9 cellular contexts compared by ENCODE assay signal in genomic region chr9:25678147-25678666, GRCh38. TPM values are rescaled to one million over a fixed set of nuclear protein-coding genes. Genes with fewer than 3 reads are reported as not detected.
DNase-seq lines count a peak whose midpoint lies in the region; FAIRE-seq and TF ChIP-seq lines count a peak whose summit lies in the region.
"Had no signal": no experiment of that assay in that cellular context is flagged by ENCODE, and none has a peak within 500 bp of the region (broad histone marks: within the 10 kb centered on the region; RNA-seq: fewer than 3 reads in every experiment).

TSS of gene TUSC1 (minus strand) at chr9:25678444. CDS start at chr9:25678312, 132 bp downstream.

- no peak for FAIRE-seq in keratinocyte (lab: Jason Lieb, UNC)
- FAIRE-seq: endometrium had no signal

- no peak within 1 kb of the TSS for H3K27ac Mint-ChIP-seq in activated CD4-positive, alpha-beta T cell treated with anti-CD3 and anti-CD28 coated beads, Interleukin-2, amount 10 ng/mL, durations not matched to agents 24 days and 14 days

- H3K4me1 ChIP-seq in keratinocyte (ENCODE audit: control insufficient read depth, extremely low read depth, insufficient read depth, low read length) (peaks cover 9% of the 10 kb centered on the region), smooth muscle cell (ENCODE audit: low read depth) (no peaks in the 10 kb centered on the region)

- CTCF ChIA-PET in RWPE1 (lab: Yijun Ruan, JAX), result interaction anchor here (0.6 kb wide), 1 partner anchor 649 kb away, joined by 3 read pairs; no protein-coding TSS in a partner anchor

- peak within 1 kb of the TSS; percentile 95 for H2AFZ ChIP-seq in keratinocyte (ENCODE audit: control insufficient read depth, low read length)
- H2AFZ ChIP-seq in smooth muscle cell (ENCODE audit: low read depth), result peak within 1 kb of the TSS; percentile 65

- no peaks in the 10 kb centered on the region for H3K4me1 Mint-ChIP-seq in activated CD4-positive, alpha-beta T cell treated with anti-CD3 and anti-CD28 coated beads, Interleukin-2, amount 10 ng/mL, durations not matched to agents 24 days and 14 days

- intact Hi-C loops in activated CD4-positive, alpha-beta T cell treated with anti-CD3 and anti-CD28 coated beads, Interleukin-2, amount 10 ng/mL, durations not matched to agents 24 days and 14 days (cut with micrococcal nuclease), result no loop called here

- no peaks in the 10 kb centered on the region for H3K79me2 ChIP-seq in keratinocyte (ENCODE audit: control insufficient read depth, insufficient read depth, low read length)
- H3K79me2 ChIP-seq in smooth muscle cell (ENCODE audit: low read depth), result no peaks in the 10 kb centered on the region

- POLR2A ChIA-PET in RWPE1 (lab: Yijun Ruan, JAX; ENCODE audit: low non-redundant PET), result interaction anchor here (0.5 kb wide), 1 partner anchor 117 kb away, joined by 3 read pairs; no protein-coding TSS in a partner anchor

- H3K27ac ChIP-seq in RWPE1, result peak within 1 kb of the TSS; percentile 100
- peak within 1 kb of the TSS; percentile 80 for H3K27ac ChIP-seq in keratinocyte (ENCODE audit: control insufficient read depth, insufficient read depth, low read length)
- H3K27ac ChIP-seq in smooth muscle cell (ENCODE audit: low read depth), result peak within 1 kb of the TSS; percentile 86

- H3K9me3 Mint-ChIP-seq in activated CD4-positive, alpha-beta T cell treated with anti-CD3 and anti-CD28 coated beads, Interleukin-2, amount 10 ng/mL, durations not matched to agents 24 days and 14 days, result peaks cover 4% of the 10 kb centered on the region

- H3K27me3 ChIP-seq in keratinocyte (ENCODE audit: control insufficient read depth, extremely low read depth, insufficient read depth, low read length) (no peaks in the 10 kb centered on the region), smooth muscle cell (ENCODE audit: low read depth) (no peaks in the 10 kb centered on the region)

- H3K36me3 ChIP-seq in keratinocyte (ENCODE audit: control insufficient read depth in 2 of 2, extremely low read depth in 1 of 2, insufficient read depth in 2 of 2, low read length in 2 of 2), result no peaks in the 10 kb centered on the region
- H3K36me3 ChIP-seq in smooth muscle cell (ENCODE audit: low read depth), result no peaks in the 10 kb centered on the region

- peak within 1 kb of the TSS; percentile 52 for H3K4me3 Mint-ChIP-seq in activated CD4-positive, alpha-beta T cell treated with anti-CD3 and anti-CD28 coated beads, Interleukin-2, amount 10 ng/mL, durations not matched to agents 24 days and 14 days

- DNase-seq in activated CD4-positive, alpha-beta T cell treated with anti-CD3 and anti-CD28 coated beads, Interleukin-2, amount 10 ng/mL, durations not matched to agents 24 days and 14 days, result peak; percentile 61
- DNase-seq in activated CD4-positive, alpha-beta T cell treated with anti-CD3 and anti-CD28 coated beads, Interleukin-2, amount 50 U/mL, for 4 hours, result no peak
- DNase-seq in HPDE6-E6E7 (ENCODE audit: extremely low spot score) (peak; percentile 72), RWPE1 (ENCODE audit: low spot score) (peak; percentile 76), cortex of kidney (lab: John Stamatoyannopoulos, UW) (peak; percentile 35), keratinocyte (ENCODE audit: low read depth, low spot score) (no peak), smooth muscle cell (lab: John Stamatoyannopoulos, UW; ENCODE audit: unreplicated experiment) (peak; percentile 41), NCI-H2029 treated with DMSO at 0.1 percent for 48 hours (lab: John Stamatoyannopoulos, UW) (no peak)

- H3K9me3 ChIP-seq in keratinocyte (ENCODE audit: control insufficient read depth, low read depth, low read length), result no peaks in the 10 kb centered on the region
- H3K9me3 ChIP-seq in smooth muscle cell (replicated peaks; ENCODE audit: low read depth), result no peaks in the 10 kb centered on the region

- 28% methylated on average over 33 of the region's 57 CpGs for WGBS in smooth muscle cell (ENCODE audit: low lambda C conversion rate)

- peak within 1 kb of the TSS; percentile 67 to 84 (median 81) for H3K4me3 ChIP-seq in keratinocyte (ENCODE audit: control insufficient read depth in 2 of 3, extremely low read depth in 1 of 3, insufficient read depth in 2 of 3, low read depth in 1 of 3, low read length in 3 of 3)
- peak within 1 kb of the TSS; percentile 59 for H3K4me3 ChIP-seq in smooth muscle cell

- peaks cover 7% of the 10 kb centered on the region for H3F3A ChIP-seq in smooth muscle cell (ENCODE audit: low read depth)

- TF ChIP-seq CTCF in RWPE1 (conservative IDR thresholded peaks at IDR 0.05; ENCODE audit: low read depth), result no peak
- TF ChIP-seq CTCF in keratinocyte (optimal IDR thresholded peaks at IDR 0.05 in 1 of 3, IDR thresholded peaks at IDR 0.05 in 1 of 3, conservative IDR thresholded peaks at IDR 0.05 in 1 of 3; ENCODE audit: extremely low read depth in 1 of 3, insufficient read depth in 2 of 3, low read length in 3 of 3), result no peak
- TF ChIP-seq CTCF in smooth muscle cell (IDR thresholded peaks at IDR 0.05; ENCODE audit: borderline replicate concordance, insufficient read depth, poor library complexity, severe bottlenecking), result no peak

- H3K4me2 ChIP-seq in keratinocyte (ENCODE audit: control insufficient read depth, extremely low read depth, insufficient read depth, low read depth, low read length) (peak within 1 kb of the TSS; percentile 91), smooth muscle cell (peak within 1 kb of the TSS; percentile 80)

- dilution Hi-C loops in keratinocyte (cut with MboI; ENCODE audit: extremely low pct_ligation_motif_present, low sequenced_read_pairs), result no loop called here

- no peaks in the 10 kb centered on the region for H4K20me1 ChIP-seq in keratinocyte (ENCODE audit: control insufficient read depth, extremely low read depth, insufficient read depth, low read length)
- H4K20me1 ChIP-seq in smooth muscle cell (ENCODE audit: low read depth), result no peaks in the 10 kb centered on the region

- H3K9ac ChIP-seq in keratinocyte (ENCODE audit: control insufficient read depth, extremely low read depth, insufficient read depth, low read length) (peak within 1 kb of the TSS; percentile 90), smooth muscle cell (ENCODE audit: low read depth) (peak within 1 kb of the TSS; percentile 73)

- H3K9me1 ChIP-seq in keratinocyte (ENCODE audit: control insufficient read depth, extremely low read depth, insufficient read depth, low read length), result no peaks in the 10 kb centered on the region

- peaks cover 9% of the 10 kb centered on the region for H3K27me3 Mint-ChIP-seq in activated CD4-positive, alpha-beta T cell treated with anti-CD3 and anti-CD28 coated beads, Interleukin-2, amount 10 ng/mL, durations not matched to agents 24 days and 14 days

- H3K36me3 Mint-ChIP-seq in activated CD4-positive, alpha-beta T cell treated with anti-CD3 and anti-CD28 coated beads, Interleukin-2, amount 10 ng/mL, durations not matched to agents 24 days and 14 days (ENCODE audit: low read depth), result no peaks in the 10 kb centered on the region

RNA-seq across cellular contexts. Expression of gene TUSC1, which starts in this region (rescaled TPM):
- total RNA-seq in activated CD4-positive, alpha-beta T cell treated with anti-CD3 and anti-CD28 coated beads, Interleukin-2, amount 10 ng/mL, durations not matched to agents 24 days and 14 days, result 0.42 and 0.50 TPM in 2 replicates
- polyA plus RNA-seq in keratinocyte, result 5.4 to 6.6 TPM (median 5.6 TPM) in 3 replicates
- polyA plus RNA-seq in keratinocyte (2011; ENCODE audit: low read depth), result 0.25 TPM
- 6.5 and 7.4 TPM in 2 replicates for polyA plus RNA-seq in keratinocyte (2011; cell fraction: cytosol; rRNA removed)
- 5.6 and 5.9 TPM in 2 replicates for polyA plus RNA-seq in keratinocyte (2011; cell fraction: nucleus; rRNA removed)
- 3.5 and 5.8 TPM in 2 replicates for polyA plus RNA-seq in keratinocyte (2012; ENCODE audit: low replicate concordance)
- polyA minus RNA-seq in keratinocyte, result 0.72 to 1.6 TPM (median 0.96 TPM) in 3 replicates
- 9.0 TPM for polyA minus RNA-seq in keratinocyte (2011; cell fraction: cytosol; rRNA and poly(A)+ RNA removed)
- 1.8 and 3.6 TPM in 2 replicates for polyA minus RNA-seq in keratinocyte (2011; cell fraction: nucleus; rRNA and poly(A)+ RNA removed)
- 6.4 and 7.9 TPM in 2 replicates for total RNA-seq in smooth muscle cell
- polyA plus RNA-seq in smooth muscle cell, result 10.6 and 11.5 TPM in 2 replicates

Comparison
In these comparisons a context has a peak if more than half of its experiments do, and no peak if none do; other contexts are left out.
1. Peak in DNase-seq in activated CD4-positive, alpha-beta T cell treated with anti-CD3 and anti-CD28 coated beads, Interleukin-2, amount 10 ng/mL, durations not matched to agents 24 days and 14 days; RNA of the gene not detected or under 1 TPM.
2. DNase-seq: peak in HPDE6-E6E7 (single experiment), RWPE1 (single experiment), cortex of kidney (single experiment) and smooth muscle cell (single experiment); none in activated CD4-positive, alpha-beta T cell treated with anti-CD3 and anti-CD28 coated beads, Interleukin-2, amount 50 U/mL, for 4 hours (0 of 2), keratinocyte (single experiment) and NCI-H2029 treated with DMSO at 0.1 percent for 48 hours (single experiment).
3. Peak in every context shown above with its lines, with median percentiles within 50 percentile points of each other: H3K27ac ChIP-seq.